17 cellular contexts compared by ENCODE assay signal in genomic region chr18:44937985-44938384, GRCh38.
DNase-seq lines count a peak whose midpoint lies in the region; ATAC-seq and TF ChIP-seq lines count a peak whose summit lies in the region.
"Had no signal": no experiment of that assay in that cellular context is flagged by ENCODE, and none has a peak within 500 bp of the region (broad histone marks: within the 10 kb centered on the region; RNA-seq: fewer than 3 reads in every experiment).

No MANE protein-coding gene starts in this region.

- DNase-seq in left ventricle myocardium superior, result no peak
- DNase-seq in right atrium auricular region (ENCODE audit: low spot score), result no peak
- peak; percentile 48 for DNase-seq in NCI-H345 treated with DMSO at 0.1 percent for 48 hours (lab: John Stamatoyannopoulos, UW; ENCODE audit: unreplicated experiment)
- peak; percentile 23 for DNase-seq in left kidney (ENCODE audit: low read depth, low spot score)
- no peak for DNase-seq in type B pancreatic cell (ENCODE audit: extremely low spot score, unreplicated experiment)
- DNase-seq in CD1c-positive myeloid dendritic cell (ENCODE audit: extremely low spot score), result no peak
- no peak for DNase-seq in globus pallidus (ENCODE audit: low spot score)
- DNase-seq: activated CD4-positive, alpha-beta T cell treated with anti-CD3 and anti-CD28 coated beads for 48 hours; activated CD8-positive, alpha-beta memory T cell treated with anti-CD3 and anti-CD28 coated beads, Interleukin-2, amount 50 U/mL, for 48 hours; nucleus accumbens; stimulated activated CD4-positive, alpha-beta T cell treated with anti-CD3 and anti-CD28 coated beads, Interleukin-2, amount 100 ng/mL, for 48 hours had no signal

- peak overlapping the region in 1 of 2 donors; percentile 9 for H3K4me3 ChIP-seq in right atrium auricular region
- H3K4me3 ChIP-seq: HAP-1, SJSA1, suprapubic skin had no signal

- peaks cover 35% of the 10 kb centered on the region for H3K36me3 Mint-ChIP-seq in type B pancreatic cell

- H3K27me3 Mint-ChIP-seq in type B pancreatic cell, result no peaks in the 10 kb centered on the region

- intact Hi-C loops in left ventricle myocardium superior (cut with micrococcal nuclease), result no loop called here

- H3K27me3 ChIP-seq in right atrium auricular region, result no peaks in the 10 kb centered on the region
- H3K27me3 ChIP-seq: SJSA1, suprapubic skin had no signal

- peaks cover 13% of the 10 kb centered on the region for H3K9me3 Mint-ChIP-seq in type B pancreatic cell

- TF ChIP-seq CTCF in right atrium auricular region (IDR thresholded peaks at IDR 0.05), result no peak
- TF ChIP-seq CTCF in type B pancreatic cell (conservative IDR thresholded peaks at IDR 0.05), result no peak

- H3K4me3 Mint-ChIP-seq in type B pancreatic cell, result peak overlapping the region; percentile 59
- H3K4me3 Mint-ChIP-seq: dendritic cell treated with granulocyte-macrophage colony-stimulating factor and Interleukin-4, amounts not matched to agents 40 ng/mL and 50 ng/mL, for 4 days had no signal

- peak; percentile 27 for ATAC-seq in left ventricle myocardium superior
- no peak for ATAC-seq in GM18909 (IDR thresholded peaks at IDR 0.05; ENCODE audit: poor library complexity, unreplicated experiment)
- ATAC-seq: esophagus mucosa had no signal

- no peak overlapping the region for H3K27ac ChIP-seq in right atrium auricular region
- H3K27ac ChIP-seq: SJSA1, suprapubic skin had no signal

- H3K36me3 ChIP-seq in right atrium auricular region, result no peaks in the 10 kb centered on the region
- H3K36me3 ChIP-seq: HAP-1, SJSA1, suprapubic skin had no signal

- H3K27ac Mint-ChIP-seq in type B pancreatic cell, result peak overlapping the region; percentile 72
- H3K27ac Mint-ChIP-seq: dendritic cell treated with granulocyte-macrophage colony-stimulating factor and Interleukin-4, amounts not matched to agents 40 ng/mL and 50 ng/mL, for 4 days had no signal

- H3K4me1 Mint-ChIP-seq in type B pancreatic cell (ENCODE audit: unreplicated experiment), result peaks cover 31% of the 10 kb centered on the region

- H3K4me1 ChIP-seq in right atrium auricular region, result peaks cover 0 to 11% of the 10 kb centered on the region in 2 donors
- H3K4me1 ChIP-seq: HAP-1 had no signal

- H3K9me3 ChIP-seq in right atrium auricular region, result peaks cover 0 to 11% of the 10 kb centered on the region in 2 donors
- H3K9me3 ChIP-seq: HAP-1, SJSA1 had no signal

Comparison
In these comparisons a context has a peak if more than half of its experiments do, and no peak if none do; other contexts are left out.
1. DNase-seq: peak in NCI-H345 treated with DMSO at 0.1 percent for 48 hours (single experiment) and left kidney (single experiment); none in left ventricle myocardium superior (single experiment), right atrium auricular region (single experiment), type B pancreatic cell (single experiment), CD1c-positive myeloid dendritic cell (single experiment) and globus pallidus (single experiment).